ENCODE assay signal across 8 cellular contexts in genomic region chr13:80084086-80084676, GRCh38.
DNase-seq lines count a peak whose midpoint lies in the region; ATAC-seq and TF ChIP-seq lines count a peak whose summit lies in the region.

No MANE protein-coding gene starts in this region.

- ATAC-seq in HG03520 (IDR thresholded peaks at IDR 0.05; ENCODE audit: unreplicated experiment) = no peak
- no peak for ATAC-seq in HG02763 (IDR thresholded peaks at IDR 0.05; ENCODE audit: unreplicated experiment)

- peak overlapping the region; percentile 3 for H3K4me3 Mint-ChIP-seq in osteocyte (ENCODE audit: unreplicated experiment)

- H3K27ac Mint-ChIP-seq in osteocyte (ENCODE audit: unreplicated experiment) = peak overlapping the region; percentile 88

- H3K36me3 Mint-ChIP-seq in osteocyte (ENCODE audit: unreplicated experiment) = no peaks in the 10 kb centered on the region

- H3K27me3 Mint-ChIP-seq in osteocyte (ENCODE audit: unreplicated experiment) = no peaks in the 10 kb centered on the region

- peaks cover 46% of the 10 kb centered on the region for H3K4me1 Mint-ChIP-seq in osteocyte (ENCODE audit: unreplicated experiment)

- no peak overlapping the region for H3K4me3 ChIP-seq in epithelial cell of esophagus (ENCODE audit: low read length)

- TF ChIP-seq CTCF in epithelial cell of esophagus (IDR thresholded peaks at IDR 0.05; ENCODE audit: insufficient read depth, low read depth, low read length, missing control alignments) (no peak), osteocyte (IDR thresholded peaks at IDR 0.05) (no peak)

- DNase-seq in GM03348 (ENCODE audit: low spot score) (peak; percentile 76), NCI-H460 (ENCODE audit: extremely low read depth, low read depth) (peak; percentile 13), epithelial cell of esophagus (ENCODE audit: low read depth) (peak; percentile 68), osteocyte (ENCODE audit: extremely low spot score, unreplicated experiment) (no peak), NCI-H2171 (lab: John Stamatoyannopoulos, UW) (no peak)
- no peak for DNase-seq in stimulated activated CD8-positive, alpha-beta memory T cell treated with anti-CD3 and anti-CD28 coated beads, Interleukin-4, amount 100 ng/mL, for 48 hours

- no peaks in the 10 kb centered on the region for H3K9me3 Mint-ChIP-seq in osteocyte (ENCODE audit: unreplicated experiment)

Comparison
In these comparisons a context has a peak if more than half of its experiments do, and no peak if none do; other contexts are left out.
1. DNase-seq: peak in GM03348 (single experiment), NCI-H460 (single experiment) and epithelial cell of esophagus (single experiment); none in osteocyte (single experiment), stimulated activated CD8-positive, alpha-beta memory T cell treated with anti-CD3 and anti-CD28 coated beads, Interleukin-4, amount 100 ng/mL, for 48 hours (single experiment) and NCI-H2171 (single experiment).